Comparison of ENCODE assay signal across 14 cellular contexts in genomic region chr12:106299193-106299794, GRCh38. TPM values are rescaled to one million over a fixed set of nuclear protein-coding genes. Genes with fewer than 3 reads are reported as not detected.
DNase-seq lines count a peak whose midpoint lies in the region; ATAC-seq and TF ChIP-seq lines count a peak whose summit lies in the region.
"Had no signal": no experiment of that assay in that cellular context is flagged by ENCODE, and none has a peak within 500 bp of the region (broad histone marks: within the 10 kb centered on the region; RNA-seq: fewer than 3 reads in every experiment).

No MANE protein-coding gene starts in this region.

- no peak overlapping the region for H3K9ac ChIP-seq in SK-N-SH

- H3K27ac ChIP-seq in osteoblast (ENCODE audit: low read depth, low read length) (no peak overlapping the region), SK-N-SH (ENCODE audit: low read depth in 2 of 2, low read length in 1 of 2) (no peak overlapping the region)
- H3K27ac ChIP-seq: spleen had no signal

- H3K9me3 ChIP-seq in osteoblast (ENCODE audit: low read depth, low read length) (no peaks in the 10 kb centered on the region), SK-N-SH (no peaks in the 10 kb centered on the region)
- H3K9me3 ChIP-seq: spleen had no signal

- no peak overlapping the region for H3K4me2 ChIP-seq in osteoblast (ENCODE audit: insufficient read depth, low read length)
- H3K4me2 ChIP-seq in SK-N-SH, result no peak overlapping the region

- peaks cover 7% of the 10 kb centered on the region for H3K79me2 ChIP-seq in osteoblast (ENCODE audit: insufficient read depth, low read length)
- no peaks in the 10 kb centered on the region for H3K79me2 ChIP-seq in SK-N-SH (ENCODE audit: insufficient read depth)

- H3K4me3 Mint-ChIP-seq in IgD-negative memory B cell, result peak overlapping the region in 1 of 4 donors; percentile 12
- H3K4me3 Mint-ChIP-seq: activated CD4-positive, alpha-beta T cell treated with anti-CD3 and anti-CD28 coated beads, Interleukin-2, amount 10 ng/mL, durations not matched to agents 24 days and 14 days; natural killer cell treated with Interleukin-12 subunit alpha and Interleukin-12 subunit beta and Interleukin-15 and Interleukin-18, amount 100 ng/mL, for 72 hours had no signal

- no peaks in the 10 kb centered on the region for H4K20me1 ChIP-seq in osteoblast (ENCODE audit: insufficient read depth, low read length)
- no peaks in the 10 kb centered on the region for H4K20me1 ChIP-seq in SK-N-SH (ENCODE audit: insufficient read depth)

- CTCF ChIA-PET in SK-N-SH (lab: Yijun Ruan, JAX), result no interaction called here

- WGBS in SK-N-SH (ENCODE audit: low lambda C conversion rate), result 77% methylated on average over 4 of the region's 4 CpGs

- H3K4me1 ChIP-seq in osteoblast (ENCODE audit: insufficient read depth, low read length), result peaks cover 24% of the 10 kb centered on the region
- H3K4me1 ChIP-seq in SK-N-SH (ENCODE audit: control insufficient read depth in 1 of 2, insufficient read depth in 2 of 2, low read depth in 1 of 2, low read length in 1 of 2), result peaks cover 11% of the 10 kb centered on the region in 2 experiments; a peak in 2 of 4 replicates

- peaks cover 10% of the 10 kb centered on the region for H3F3A ChIP-seq in SK-N-SH (replicated peaks; ENCODE audit: insufficient read depth)

- H3K4me3 ChIP-seq in osteoblast (ENCODE audit: insufficient read depth, low read length) (no peak overlapping the region), SK-N-SH (ENCODE audit: low read depth in 2 of 2, low read length in 1 of 2) (no peak overlapping the region)
- H3K4me3 ChIP-seq: spleen had no signal

- no peak for TF ChIP-seq CTCF in osteoblast (IDR thresholded peaks at IDR 0.05; ENCODE audit: extremely low read depth, low read depth, low read length)
- TF ChIP-seq CTCF in SK-N-SH (IDR thresholded peaks at IDR 0.05), result no peak

- peak overlapping the region; percentile 37 to 64 (median 53) for H3K27ac Mint-ChIP-seq in IgD-negative memory B cell
- H3K27ac Mint-ChIP-seq: activated CD4-positive, alpha-beta T cell treated with anti-CD3 and anti-CD28 coated beads, Interleukin-2, amount 10 ng/mL, durations not matched to agents 24 days and 14 days; natural killer cell treated with Interleukin-12 subunit alpha and Interleukin-12 subunit beta and Interleukin-15 and Interleukin-18, amount 100 ng/mL, for 72 hours had no signal

- POLR2A ChIA-PET in SK-N-SH (lab: Yijun Ruan, JAX), result no interaction called here

- H3K36me3 ChIP-seq in osteoblast (ENCODE audit: insufficient read depth, low read length), result no peaks in the 10 kb centered on the region
- H3K36me3 ChIP-seq in SK-N-SH (replicated peaks in 1 of 2; ENCODE audit: control insufficient read depth in 1 of 2, insufficient read depth in 2 of 2, low read length in 1 of 2), result no peaks in the 10 kb centered on the region
- H3K36me3 ChIP-seq: BE2C, spleen had no signal

- peaks cover 25 to 39% (median 29%) of the 10 kb centered on the region in 3 donors for H3K4me1 Mint-ChIP-seq in IgD-negative memory B cell

- in situ Hi-C loops in ACHN (cut with HindIII; ENCODE audit: low pct_ligation_motif_present, low pct_unique_long_range_greater_than_20kb, low sequenced_read_pairs), result no loop called here

- no peak for ATAC-seq in GM18520 (IDR thresholded peaks at IDR 0.05; ENCODE audit: unreplicated experiment)
- ATAC-seq: HepG2; natural killer cell treated with Interleukin-12 subunit alpha and Interleukin-12 subunit beta and Interleukin-15 and Interleukin-18, amount 100 ng/mL, for 72 hours had no signal

- no peak for TF ChIP-seq RAD21 in SK-N-SH (IDR thresholded peaks at IDR 0.05; ENCODE audit: low read length)

- H3K27me3 ChIP-seq in osteoblast (ENCODE audit: insufficient read depth, low read length), result no peaks in the 10 kb centered on the region
- no peaks in the 10 kb centered on the region for H3K27me3 ChIP-seq in SK-N-SH (ENCODE audit: insufficient read depth)
- H3K27me3 ChIP-seq: spleen had no signal

- H3K27me3 Mint-ChIP-seq in IgD-negative memory B cell, result no peaks in the 10 kb centered on the region
- H3K27me3 Mint-ChIP-seq: activated CD4-positive, alpha-beta T cell treated with anti-CD3 and anti-CD28 coated beads, Interleukin-2, amount 10 ng/mL, durations not matched to agents 24 days and 14 days; natural killer cell treated with Interleukin-12 subunit alpha and Interleukin-12 subunit beta and Interleukin-15 and Interleukin-18, amount 100 ng/mL, for 72 hours had no signal

- H3K36me3 Mint-ChIP-seq in IgD-negative memory B cell, result peaks cover under 1% of the 10 kb centered on the region
- H3K36me3 Mint-ChIP-seq: natural killer cell treated with Interleukin-12 subunit alpha and Interleukin-12 subunit beta and Interleukin-15 and Interleukin-18, amount 100 ng/mL, for 72 hours had no signal

- H2AFZ ChIP-seq in osteoblast (ENCODE audit: low read length), result peak overlapping the region; percentile 27
- H2AFZ ChIP-seq in SK-N-SH (ENCODE audit: low read depth), result no peak overlapping the region; the same call in 1 of the 2 replicates

- TF ChIP-seq EP300 in SK-N-SH (IDR thresholded peaks at IDR 0.05; ENCODE audit: borderline replicate concordance in 1 of 2, low read depth in 1 of 2, low read length in 1 of 2), result no peak

- no peaks in the 10 kb centered on the region for H3K9me2 ChIP-seq in SK-N-SH

- DNase-seq in AG08396 (ENCODE audit: low spot score), result peak; percentile 33
- peak; percentile 42 for DNase-seq in fibroblast of gingiva (ENCODE audit: low read depth)
- DNase-seq in osteoblast (ENCODE audit: insufficient read length, low spot score, missing footprints), result no peak
- no peak for DNase-seq in SK-N-SH
- DNase-seq in GM19238 (ENCODE audit: insufficient read length, low spot score), result no peak
- no peak for DNase-seq in ACHN
- DNase-seq: activated CD4-positive, alpha-beta T cell treated with anti-CD3 and anti-CD28 coated beads, Interleukin-2, amount 10 ng/mL, durations not matched to agents 24 days and 14 days; BE2C; NCI-H1694; spleen had no signal

- H3K9me3 Mint-ChIP-seq in IgD-negative memory B cell, result no peaks in the 10 kb centered on the region
- H3K9me3 Mint-ChIP-seq: natural killer cell treated with Interleukin-12 subunit alpha and Interleukin-12 subunit beta and Interleukin-15 and Interleukin-18, amount 100 ng/mL, for 72 hours had no signal

TF ChIP-seq in SK-N-SH, 30 proteins besides CTCF, POLR2A, EP300 and RAD21:
- TF ChIP-seq FOXJ3 (CRISPR knock-in tag; IDR thresholded peaks at IDR 0.05) (no peak), SIN3A (IDR thresholded peaks at IDR 0.05; ENCODE audit: borderline replicate concordance, low read depth, low read length) (no peak)
- TF ChIP-seq, protein P1, sequence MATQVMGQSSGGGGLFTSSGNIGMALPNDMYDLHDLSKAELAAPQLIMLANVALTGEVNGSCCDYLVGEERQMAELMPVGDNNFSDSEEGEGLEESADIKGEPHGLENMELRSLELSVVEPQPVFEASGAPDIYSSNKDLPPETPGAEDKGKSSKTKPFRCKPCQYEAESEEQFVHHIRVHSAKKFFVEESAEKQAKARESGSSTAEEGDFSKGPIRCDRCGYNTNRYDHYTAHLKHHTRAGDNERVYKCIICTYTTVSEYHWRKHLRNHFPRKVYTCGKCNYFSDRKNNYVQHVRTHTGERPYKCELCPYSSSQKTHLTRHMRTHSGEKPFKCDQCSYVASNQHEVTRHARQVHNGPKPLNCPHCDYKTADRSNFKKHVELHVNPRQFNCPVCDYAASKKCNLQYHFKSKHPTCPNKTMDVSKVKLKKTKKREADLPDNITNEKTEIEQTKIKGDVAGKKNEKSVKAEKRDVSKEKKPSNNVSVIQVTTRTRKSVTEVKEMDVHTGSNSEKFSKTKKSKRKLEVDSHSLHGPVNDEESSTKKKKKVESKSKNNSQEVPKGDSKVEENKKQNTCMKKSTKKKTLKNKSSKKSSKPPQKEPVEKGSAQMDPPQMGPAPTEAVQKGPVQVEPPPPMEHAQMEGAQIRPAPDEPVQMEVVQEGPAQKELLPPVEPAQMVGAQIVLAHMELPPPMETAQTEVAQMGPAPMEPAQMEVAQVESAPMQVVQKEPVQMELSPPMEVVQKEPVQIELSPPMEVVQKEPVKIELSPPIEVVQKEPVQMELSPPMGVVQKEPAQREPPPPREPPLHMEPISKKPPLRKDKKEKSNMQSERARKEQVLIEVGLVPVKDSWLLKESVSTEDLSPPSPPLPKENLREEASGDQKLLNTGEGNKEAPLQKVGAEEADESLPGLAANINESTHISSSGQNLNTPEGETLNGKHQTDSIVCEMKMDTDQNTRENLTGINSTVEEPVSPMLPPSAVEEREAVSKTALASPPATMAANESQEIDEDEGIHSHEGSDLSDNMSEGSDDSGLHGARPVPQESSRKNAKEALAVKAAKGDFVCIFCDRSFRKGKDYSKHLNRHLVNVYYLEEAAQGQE (IDR thresholded peaks at IDR 0.05; ENCODE audit: low read depth, low read length), result no peak

RNA-seq across cellular contexts. Expression of gene TCP11L2, which starts 3.2 kb away (rescaled TPM):
- polyA plus RNA-seq in IgD-negative memory B cell (35.1 TPM), SK-N-SH (2012; rRNA removed) (4.0 and 5.5 TPM in 2 replicates)
- total RNA-seq in osteoblast, result 104 and 109 TPM in 2 replicates
- 3.2 and 3.8 TPM in 2 replicates for polyA plus RNA-seq in SK-N-SH (2012; cell fraction: cytosol; rRNA removed)
- 6.3 and 11.7 TPM in 2 replicates for polyA plus RNA-seq in SK-N-SH (2012; cell fraction: nucleus; rRNA removed)

RNA-seq across cellular contexts. Expression of gene CKAP4, which starts 51.5 kb away (rescaled TPM):
- polyA plus RNA-seq in IgD-negative memory B cell (18.8 TPM), SK-N-SH (2012; rRNA removed) (112 and 113 TPM in 2 replicates)
- total RNA-seq in osteoblast, result 184 TPM in 2 replicates
- 120 and 133 TPM in 2 replicates for polyA plus RNA-seq in SK-N-SH (2012; cell fraction: cytosol; rRNA removed)
- polyA plus RNA-seq in SK-N-SH (2012; cell fraction: nucleus; rRNA removed), result 79.8 and 105 TPM in 2 replicates

RNA-seq across cellular contexts. Expression of gene POLR3B, which starts 58.3 kb away (rescaled TPM):
- 3.3 TPM for polyA plus RNA-seq in IgD-negative memory B cell
- total RNA-seq in osteoblast, result 11.9 and 13.8 TPM in 2 replicates
- 3.3 and 3.9 TPM in 2 replicates for polyA plus RNA-seq in SK-N-SH (2012; rRNA removed)
- 3.9 TPM in 2 replicates for polyA plus RNA-seq in SK-N-SH (2012; cell fraction: cytosol; rRNA removed)
- 2.8 and 3.9 TPM in 2 replicates for polyA plus RNA-seq in SK-N-SH (2012; cell fraction: nucleus; rRNA removed)

Comparison
In these comparisons a context has a peak if more than half of its experiments do, and no peak if none do; other contexts are left out.
1. DNase-seq: peak in AG08396 (single experiment) and fibroblast of gingiva (single experiment); none in osteoblast (single experiment), SK-N-SH (single experiment), GM19238 (single experiment) and ACHN (single experiment).